Comparison of ENCODE assay signal across 9 cellular contexts in the genomic region with DNA sequence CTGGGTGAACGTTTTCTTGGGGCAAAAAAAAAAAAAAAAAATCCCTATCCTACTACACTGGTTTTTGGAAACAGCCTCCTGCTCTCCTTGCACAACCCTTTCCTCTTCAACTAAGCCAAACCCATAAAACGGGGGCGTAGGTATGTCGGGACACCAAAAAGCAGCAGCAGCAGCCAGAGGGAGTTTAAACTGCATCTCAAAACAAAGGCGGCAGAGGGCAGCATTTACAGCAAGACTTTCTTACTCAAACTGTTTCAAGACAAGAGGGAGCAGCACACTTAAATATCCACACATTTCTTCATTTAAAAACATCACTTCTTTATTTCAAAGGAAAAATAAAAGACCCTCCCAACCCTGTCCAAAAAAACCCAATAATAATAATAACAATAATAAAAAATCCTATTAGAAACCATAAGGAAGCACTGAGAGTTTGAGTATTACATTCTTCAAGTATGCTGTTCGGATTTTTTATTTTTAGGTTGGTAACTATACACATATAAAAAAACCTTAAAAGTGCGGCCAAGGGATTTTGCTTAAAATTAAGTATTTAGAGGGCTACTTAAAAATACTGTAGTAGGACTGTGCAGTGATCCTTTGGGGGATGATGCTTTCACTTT. TPM values are rescaled to one million over a fixed set of nuclear protein-coding genes. Genes with fewer than 3 reads are reported as not detected.
DNase-seq lines count a peak whose midpoint lies in the region; ATAC-seq, FAIRE-seq and TF ChIP-seq lines count a peak whose summit lies in the region.
"Had no signal": no experiment of that assay in that cellular context is flagged by ENCODE, and none has a peak within 500 bp of the region (broad histone marks: within the 10 kb centered on the region; RNA-seq: fewer than 3 reads in every experiment).

No MANE protein-coding gene starts in this region.

- ATAC-seq in HepG2 (no peak), HG02840 (IDR thresholded peaks at IDR 0.05; ENCODE audit: low FRiP score, unreplicated experiment) (no peak)

- peak; percentile 37; the same call in 1 of the 2 replicates for TF ChIP-seq RAD21 in HepG2 (CRISPR knock-in tag; IDR thresholded peaks at IDR 0.05)

- no peak overlapping the region for H2AFZ ChIP-seq in HepG2 (ENCODE audit: low read length)

- H3K27ac Mint-ChIP-seq in chondrocyte (ENCODE audit: unreplicated experiment), result peak overlapping the region; percentile 45

- H4K20me1 ChIP-seq in HepG2 (ENCODE audit: insufficient read depth, low read length), result peaks cover 50% of the 10 kb centered on the region
- H4K20me1 ChIP-seq: BLaER1 had no signal

- no peaks in the 10 kb centered on the region for H3K27me3 Mint-ChIP-seq in chondrocyte (ENCODE audit: low read depth)

- peak overlapping the region; percentile 87; the same call in 1 of the 2 replicates for H3K4me2 ChIP-seq in HepG2 (ENCODE audit: low read depth, low read length)
- H3K4me2 ChIP-seq: BLaER1 had no signal

- no peaks in the 10 kb centered on the region; a peak in 1 of 5 replicates for H3K27me3 ChIP-seq in HepG2 (ENCODE audit: control insufficient read depth in 1 of 2, insufficient read depth in 2 of 2, low read length in 2 of 2)
- H3K27me3 ChIP-seq: BLaER1 had no signal

- no peak overlapping the region for H3K4me3 Mint-ChIP-seq in chondrocyte (ENCODE audit: unreplicated experiment)

- CTCF ChIA-PET in HepG2 (lab: Yijun Ruan, JAX; ENCODE audit: low intra/inter-chr PET ratio, low total read pairs), result interaction anchor here (1.1 to 4.1 kb wide), 3 partner anchors 159 to 179 kb away, joined by 3 to 44 read pairs (median 10); no protein-coding TSS in a partner anchor

- POLR2A ChIA-PET in HepG2 (lab: Yijun Ruan, JAX), result no interaction called here

- DNase-seq in NCI-H1105 treated with DMSO at 0.1 percent for 48 hours (lab: John Stamatoyannopoulos, UW) (peak; percentile 38), NCI-H1105 (lab: John Stamatoyannopoulos, UW) (no peak), NB4 (ENCODE audit: low read depth) (peak; percentile 81), chondrocyte (ENCODE audit: low spot score) (no peak), HepG2 (ENCODE audit: low spot score) (peak; percentile 48)
- DNase-seq in stimulated activated CD4-positive, alpha-beta T cell treated with anti-CD3 and anti-CD28 coated beads, TNF-alpha, amount 100 ng/mL, for 4 hours (ENCODE audit: low read depth in 3 of 3), result peak in 2 of 3 experiments; percentile 22

- peak; percentile 67 for FAIRE-seq in HepG2 (lab: Jason Lieb, UNC)

- in situ Hi-C loops in HepG2 (cut with HindIII; ENCODE audit: extremely low pct_ligation_motif_present, low pct_unique_long_range_greater_than_20kb), result loop anchor here (5.0 to 10.0 kb wide), 2 partner anchors 172 to 284 kb away; no protein-coding TSS in a partner anchor

- H3K27ac ChIP-seq in VCaP (no peak overlapping the region), HepG2 (ENCODE audit: extremely low read length, insufficient read depth, low read length) (no peak overlapping the region)
- H3K27ac ChIP-seq: BLaER1 had no signal

- H3K4me3 ChIP-seq in NB4 (ENCODE audit: low read depth, low read length), result no peak overlapping the region
- H3K4me3 ChIP-seq in HepG2 (replicated peaks in 1 of 3; ENCODE audit: insufficient read depth in 1 of 3, low read depth in 2 of 3, low read length in 3 of 3), result no peak overlapping the region; a peak in 1 of 6 replicates
- H3K4me3 ChIP-seq: BLaER1 had no signal

- TF ChIP-seq POLR2A in NB4 (IDR thresholded peaks at IDR 0.05; ENCODE audit: extremely low read depth, insufficient read length) (no peak), HepG2 (IDR thresholded peaks at IDR 0.05; ENCODE audit: insufficient read depth in 1 of 2, low read depth in 2 of 2, low read length in 2 of 2) (peak in 1 of 2 experiments; percentile 22; a peak in 1 of 4 replicates)

- H3K79me2 ChIP-seq in HepG2 (ENCODE audit: insufficient read depth, low read length), result peaks cover 45% of the 10 kb centered on the region

- no TSS peak for BruUV-seq in HepG2 (replicated peaks; lab: Mats Ljungman, UMichigan)

- intact Hi-C loops in HepG2 (cut with micrococcal nuclease; ENCODE audit: unreplicated experiment), result loop anchor here (1.0 to 5.0 kb wide), 3 partner anchors 37 to 179 kb away; no protein-coding TSS in a partner anchor

- H3K36me3 Mint-ChIP-seq in chondrocyte (ENCODE audit: low read depth), result peaks cover under 1% of the 10 kb centered on the region

- WGBS in HepG2 (ENCODE audit: low lambda C conversion rate), result 59% methylated on average over 7 of the region's 7 CpGs

- H3K4me1 ChIP-seq in HepG2 (ENCODE audit: insufficient read depth, low read length), result peaks cover 50% of the 10 kb centered on the region

- peak; percentile 49 for TF ChIP-seq CTCF in NB4 (IDR thresholded peaks at IDR 0.05; ENCODE audit: low read depth, low read length)
- peak; percentile 84 for TF ChIP-seq CTCF in VCaP (conservative IDR thresholded peaks at IDR 0.05)
- TF ChIP-seq CTCF in chondrocyte (IDR thresholded peaks at IDR 0.05), result peak; percentile 91
- TF ChIP-seq CTCF in HepG2 (CRISPR knock-in tag; IDR thresholded peaks at IDR 0.05), result peak; percentile 56

- no peaks in the 10 kb centered on the region for H3K9me3 ChIP-seq in HepG2 (ENCODE audit: low read length)
- H3K9me3 ChIP-seq: BLaER1 had no signal

- H3K9ac ChIP-seq in HepG2 (ENCODE audit: insufficient read depth, low read depth, low read length), result no peak overlapping the region
- H3K9ac ChIP-seq: BLaER1 had no signal

- peaks cover 9 to 29% of the 10 kb centered on the region in 2 experiments for H3K36me3 ChIP-seq in HepG2 (replicated peaks in 1 of 2; ENCODE audit: control insufficient read depth in 1 of 2, insufficient read depth in 2 of 2, low read length in 2 of 2)

- H3K9me3 Mint-ChIP-seq in chondrocyte (ENCODE audit: low read depth), result no peaks in the 10 kb centered on the region

- TF ChIP-seq EP300 in HepG2 (IDR thresholded peaks at IDR 0.05; ENCODE audit: low read depth in 2 of 2, low read length in 2 of 2), result no peak
- TF ChIP-seq EP300 in HepG2 (CRISPR knock-in tag; IDR thresholded peaks at IDR 0.05; ENCODE audit: borderline replicate concordance), result no peak

- H3K4me1 Mint-ChIP-seq in chondrocyte (ENCODE audit: low read depth), result peaks cover 71% of the 10 kb centered on the region

TF ChIP-seq in HepG2, 621 proteins besides CTCF, POLR2A, EP300 and RAD21 (continues in another document):
- TF ChIP-seq ATM (IDR thresholded peaks at IDR 0.05; ENCODE audit: borderline replicate concordance) (no peak), GTF3A (CRISPR knock-in tag; conservative IDR thresholded peaks at IDR 0.05) (no peak), MED13 (CRISPR knock-in tag; IDR thresholded peaks at IDR 0.05) (no peak), RFXAP (CRISPR knock-in tag; IDR thresholded peaks at IDR 0.05; ENCODE audit: borderline replicate concordance) (no peak), DPF2 (CRISPR knock-in tag; IDR thresholded peaks at IDR 0.05; ENCODE audit: borderline replicate concordance, low read depth) (no peak), SP1 (IDR thresholded peaks at IDR 0.05) (no peak), SP1 (CRISPR knock-in tag; IDR thresholded peaks at IDR 0.05) (no peak), ZNF737 (CRISPR knock-in tag; IDR thresholded peaks at IDR 0.05; ENCODE audit: borderline replicate concordance) (no peak), ZC3H13 (CRISPR knock-in tag; IDR thresholded peaks at IDR 0.05) (0 out of 2 replicates have a peak, but pooled peaks have one; percentile 15), SP2 (CRISPR knock-in tag; IDR thresholded peaks at IDR 0.05) (no peak), ATF1 (CRISPR knock-in tag; IDR thresholded peaks at IDR 0.05) (no peak), CBFB (CRISPR knock-in tag; IDR thresholded peaks at IDR 0.05) (no peak), PHF20 (CRISPR knock-in tag; IDR thresholded peaks at IDR 0.05) (no peak)
- TF ChIP-seq, protein P1, sequence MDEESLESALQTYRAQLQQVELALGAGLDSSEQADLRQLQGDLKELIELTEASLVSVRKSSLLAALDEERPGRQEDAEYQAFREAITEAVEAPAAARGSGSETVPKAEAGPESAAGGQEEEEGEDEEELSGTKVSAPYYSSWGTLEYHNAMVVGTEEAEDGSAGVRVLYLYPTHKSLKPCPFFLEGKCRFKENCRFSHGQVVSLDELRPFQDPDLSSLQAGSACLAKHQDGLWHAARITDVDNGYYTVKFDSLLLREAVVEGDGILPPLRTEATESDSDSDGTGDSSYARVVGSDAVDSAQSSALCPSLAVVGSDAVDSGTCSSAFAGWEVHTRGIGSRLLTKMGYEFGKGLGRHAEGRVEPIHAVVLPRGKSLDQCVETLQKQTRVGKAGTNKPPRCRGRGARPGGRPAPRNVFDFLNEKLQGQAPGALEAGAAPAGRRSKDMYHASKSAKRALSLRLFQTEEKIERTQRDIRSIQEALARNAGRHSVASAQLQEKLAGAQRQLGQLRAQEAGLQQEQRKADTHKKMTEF (CRISPR knock-in tag; IDR thresholded peaks at IDR 0.05), result no peak

RNA-seq across cellular contexts. Expression of a gene that starts 43.9 kb away (rescaled TPM):
- total RNA-seq in chondrocyte (267 to 284 TPM (median 270 TPM) in 3 replicates), HepG2 (2016; rRNA removed; fragmentation: Illumina TruSeq; extraction: Trizol) (15.9 and 25.3 TPM in 2 replicates)
- total RNA-seq in HepG2 (2016; cell fraction: cytosol; rRNA removed; fragmentation: Illumina TruSeq; extraction: Trizol; ENCODE audit: low read depth), result 6.6 and 10.2 TPM in 2 replicates
- total RNA-seq in HepG2 (2016; cell fraction: insoluble cytoplasmic fraction; rRNA removed; fragmentation: Illumina TruSeq; extraction: Trizol), result 17.4 and 18.7 TPM in 2 replicates
- 20.1 and 23.5 TPM in 2 replicates for total RNA-seq in HepG2 (2016; cell fraction: membrane; rRNA removed; fragmentation: Illumina TruSeq; extraction: Trizol)
- 31.2 and 42.9 TPM in 2 replicates for total RNA-seq in HepG2 (2016; cell fraction: nucleus; rRNA removed; fragmentation: Illumina TruSeq; extraction: Trizol)
- polyA plus RNA-seq in HepG2 (2011; rRNA removed), result 42.0 and 51.9 TPM in 2 replicates
- polyA plus RNA-seq in HepG2 (2011; cell fraction: cytosol; rRNA removed), result 32.8 and 38.1 TPM in 2 replicates
- 227 and 266 TPM in 2 replicates for polyA plus RNA-seq in HepG2 (2011; cell fraction: nucleus; rRNA removed)
- 48.7 and 95.9 TPM in 2 replicates for polyA plus RNA-seq in HepG2 (2012)
- 4.4 and 4.6 TPM in 2 replicates for polyA plus RNA-seq in HepG2 (2016; cell fraction: cytosol; fragmentation: Illumina TruSeq; extraction: Trizol; ENCODE audit: low read depth)
- polyA plus RNA-seq in HepG2 (2016; cell fraction: insoluble cytoplasmic fraction; fragmentation: Illumina TruSeq; extraction: Trizol; ENCODE audit: low read depth), result 20.5 and 26.7 TPM in 2 replicates
- polyA plus RNA-seq in HepG2 (2016; cell fraction: membrane; fragmentation: Illumina TruSeq; extraction: Trizol; ENCODE audit: low read depth), result 14.3 and 14.5 TPM in 2 replicates
- polyA plus RNA-seq in HepG2 (2016; cell fraction: nucleus; fragmentation: Illumina TruSeq; extraction: Trizol; ENCODE audit: insufficient read depth, low read depth), result 87.9 and 89.2 TPM in 2 replicates
- polyA minus RNA-seq in HepG2 (2011; rRNA and poly(A)+ RNA removed; ENCODE audit: low replicate concordance), result 25.6 and 59.9 TPM in 2 replicates
- 30.9 and 54.1 TPM in 2 replicates for polyA minus RNA-seq in HepG2 (2011; cell fraction: cytosol; rRNA and poly(A)+ RNA removed)
- polyA minus RNA-seq in HepG2 (2011; cell fraction: nucleus; rRNA and poly(A)+ RNA removed), result 61.7 and 71.7 TPM in 2 replicates

Comparison
In these comparisons a context has a peak if more than half of its experiments do, and no peak if none do; other contexts are left out.
1. DNase-seq: peak in NCI-H1105 treated with DMSO at 0.1 percent for 48 hours (single experiment), NB4 (single experiment), HepG2 (single experiment) and stimulated activated CD4-positive, alpha-beta T cell treated with anti-CD3 and anti-CD28 coated beads, TNF-alpha, amount 100 ng/mL, for 4 hours (2 of 3); none in NCI-H1105 (single experiment) and chondrocyte (single experiment).
2. Peak in every context shown above with its lines, with median percentiles within 50 percentile points of each other: CTCF ChIP-seq.